ENCODE assay signal across 12 cellular contexts in the genomic region with DNA sequence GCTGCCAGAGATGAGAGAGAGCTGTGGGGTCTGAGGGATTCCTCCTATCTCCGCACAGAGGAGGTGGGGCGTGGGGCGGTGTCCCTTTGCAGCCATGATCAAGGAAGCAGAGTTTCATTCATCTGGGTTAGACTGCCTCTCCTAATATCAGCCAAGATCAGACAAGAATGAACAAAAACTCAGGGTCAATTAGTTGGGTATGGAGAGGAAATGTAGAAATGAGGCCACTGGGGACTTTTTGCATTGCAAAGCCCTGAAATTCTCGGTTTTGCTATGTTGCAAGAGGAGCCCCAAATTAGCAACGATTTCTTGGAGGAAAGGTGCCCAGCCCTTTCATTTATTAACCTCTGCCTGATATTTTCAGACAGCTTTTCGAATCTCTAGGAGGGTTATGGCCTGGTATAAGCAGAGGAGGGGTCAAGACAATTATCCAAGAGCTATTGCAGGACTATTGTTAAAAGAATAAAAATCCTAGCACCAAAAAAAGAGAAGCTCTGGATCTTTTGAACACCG. TPM values are rescaled to one million over a fixed set of nuclear protein-coding genes. Genes with fewer than 3 reads are reported as not detected.
A peak's percentile ranks its signal among the peaks of the same experiment; 100 is the strongest.
DNase-seq lines count a peak whose midpoint lies in the region; ATAC-seq and TF ChIP-seq lines count a peak whose summit lies in the region.
"Had no signal": no experiment of that assay in that cellular context is flagged by ENCODE, and none has a peak within 500 bp of the region (broad histone marks: within the 10 kb centered on the region; RNA-seq: fewer than 3 reads in every experiment).

No MANE protein-coding gene starts in this region.

- ATAC-seq in GM18861 (IDR thresholded peaks at IDR 0.05; ENCODE audit: unreplicated experiment), result peak; percentile 55
- peak; percentile 54 for ATAC-seq in GM21619 (IDR thresholded peaks at IDR 0.05; ENCODE audit: unreplicated experiment)
- peak; percentile 59 for ATAC-seq in HG03442 (IDR thresholded peaks at IDR 0.05; ENCODE audit: unreplicated experiment)
- ATAC-seq in lower lobe of right lung, result peak; percentile 50 to 53

- no peak overlapping the region for H3K4me3 Mint-ChIP-seq in endothelial cell (ENCODE audit: unreplicated experiment)

- no peak overlapping the region for H3K4me3 ChIP-seq in lower lobe of right lung
- H3K4me3 ChIP-seq in prostate gland, result no peak overlapping the region
- H3K4me3 ChIP-seq: SK-N-MC had no signal

- H3K36me3 ChIP-seq in lower lobe of right lung (no peaks in the 10 kb centered on the region), prostate gland (no peaks in the 10 kb centered on the region)

- H3K27ac ChIP-seq in lower lobe of right lung, result no peak overlapping the region
- H3K27ac ChIP-seq in prostate gland, result no peak overlapping the region
- H3K27ac ChIP-seq: SK-N-MC had no signal

- no peak for TF ChIP-seq POLR2A in prostate gland (IDR thresholded peaks at IDR 0.05)

- no peak overlapping the region for H3K27ac Mint-ChIP-seq in endothelial cell (ENCODE audit: unreplicated experiment)

- H3K9me3 Mint-ChIP-seq in endothelial cell (ENCODE audit: unreplicated experiment), result no peaks in the 10 kb centered on the region

- intact Hi-C loops in lower lobe of right lung (cut with DNase I), result no loop called here
- intact Hi-C loops in prostate gland (cut with DNase I), result no loop called here

- WGBS in prostate gland, result 82% methylated on average over 7 of the region's 7 CpGs

- DNase-seq in lower lobe of right lung (no peak), prostate gland (ENCODE audit: low spot score) (no peak), putamen (ENCODE audit: low spot score) (no peak), endothelial cell (ENCODE audit: low spot score) (no peak), NCI-H1436 (lab: John Stamatoyannopoulos, UW) (no peak)
- DNase-seq: activated T-cell treated with anti-CD3 and anti-CD28 coated beads, Interleukin-2, amount 50 U/mL, for 1 hour; NCI-H1694 treated with DMSO at 0.1 percent for 48 hours; stimulated activated CD4-positive, alpha-beta T cell treated with anti-CD3 and anti-CD28 coated beads, Interleukin-15, amount 100 ng/mL, for 24 hours had no signal

- peaks cover 2% of the 10 kb centered on the region for H3K27me3 Mint-ChIP-seq in endothelial cell (ENCODE audit: unreplicated experiment)

- no peaks in the 10 kb centered on the region for H3K27me3 ChIP-seq in lower lobe of right lung (ENCODE audit: low read depth)
- no peaks in the 10 kb centered on the region for H3K27me3 ChIP-seq in prostate gland (replicated peaks; ENCODE audit: insufficient read depth)

- no peaks in the 10 kb centered on the region for H3K4me1 Mint-ChIP-seq in endothelial cell (ENCODE audit: unreplicated experiment)

- peaks cover 2% of the 10 kb centered on the region for H3K4me1 ChIP-seq in lower lobe of right lung
- no peaks in the 10 kb centered on the region for H3K4me1 ChIP-seq in prostate gland (replicated peaks)

- no peaks in the 10 kb centered on the region for H3K36me3 Mint-ChIP-seq in endothelial cell (ENCODE audit: low read depth, unreplicated experiment)

- TF ChIP-seq CTCF in lower lobe of right lung (IDR thresholded peaks at IDR 0.05) (no peak), prostate gland (IDR thresholded peaks at IDR 0.05) (no peak), endothelial cell (IDR thresholded peaks at IDR 0.05; ENCODE audit: unreplicated experiment) (no peak)

- H3K9me3 ChIP-seq in lower lobe of right lung, result no peaks in the 10 kb centered on the region
- no peaks in the 10 kb centered on the region for H3K9me3 ChIP-seq in prostate gland

RNA-seq across cellular contexts. Expression of gene ACSL1, which starts 34.3 kb away (rescaled TPM):
- total RNA-seq in lower lobe of right lung (321 TPM), prostate gland (100 to 1,000 TPM in 1 of 2 donors, 10 to 100 TPM in 1; 71.7 to 157 TPM), endothelial cell (ENCODE audit: unreplicated experiment) (4.3 TPM)

Comparison
In these comparisons a context has a peak if more than half of its experiments do, and no peak if none do; other contexts are left out.
1. RNA of gene ACSL1, which starts 34.3 kb away (total RNA-seq): 321 TPM in lower lobe of right lung (single experiment) and 71.7 to 157 TPM in prostate gland; 4.3 TPM in endothelial cell (single experiment); every median in the first group is over 10 times any median in the second.
2. Peak in every context shown above with its lines, with median percentiles within 50 percentile points of each other: ATAC-seq.